27 cellular contexts compared by ENCODE assay signal in the genomic region with DNA sequence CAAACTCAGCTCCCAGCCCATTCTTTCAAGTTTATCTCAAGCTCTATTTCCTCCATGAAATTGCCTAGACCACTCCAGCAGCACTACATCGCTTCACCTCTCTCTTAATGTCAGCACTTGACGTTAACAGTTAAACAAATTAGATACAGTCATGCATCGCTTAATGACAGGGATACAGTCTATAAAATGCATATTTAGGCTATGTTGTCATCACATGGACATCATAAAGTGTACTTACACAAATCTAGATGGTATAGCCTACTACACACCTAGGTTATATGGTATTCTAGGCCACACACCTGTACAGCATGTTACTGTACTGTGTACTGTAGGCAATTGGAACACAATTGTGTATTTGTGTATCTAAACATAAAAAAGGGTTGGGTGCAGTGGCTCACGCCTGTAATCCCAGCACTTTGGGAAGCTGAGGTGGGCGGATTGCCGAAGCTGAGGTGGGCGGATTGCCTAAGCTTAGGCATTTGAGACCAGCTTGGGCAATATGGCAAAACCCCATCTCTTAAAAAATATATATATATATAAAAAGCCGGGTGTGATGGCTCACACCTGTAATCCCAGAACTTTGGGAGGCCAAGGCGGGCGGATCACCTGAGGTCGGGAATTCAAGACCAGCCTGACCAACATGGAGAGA.
"Had no signal": no experiment of that assay in that cellular context is flagged by ENCODE, and none has a peak within 500 bp of the region (broad histone marks: within the 10 kb centered on the region; RNA-seq: fewer than 3 reads in every experiment).

No MANE protein-coding gene starts in this region.

- H3K4me1 ChIP-seq: SJCRH30 had no signal

- H3K36me3 ChIP-seq: SJCRH30 had no signal

- ATAC-seq: activated naive CD4-positive, alpha-beta T cell treated with anti-CD3 and anti-CD28 coated beads, Interleukin-2, amount 50 U/mL, for 72 hours; activated naive CD8-positive, alpha-beta T cell treated with anti-CD3 and anti-CD28 coated beads, Interleukin-2, amount 50 U/mL, for 24 hours; activated T-cell treated with anti-CD3 and anti-CD28 coated beads, Interleukin-2, amount 50 U/mL, for 4 hours; Panc1; Right ventricle myocardium inferior had no signal

- H3K9me3 ChIP-seq: SJCRH30, SK-N-SH had no signal

- H3K27ac ChIP-seq: SJCRH30, VCaP had no signal

- H3K4me2 ChIP-seq: SK-N-SH had no signal

- H3K27me3 ChIP-seq: SJCRH30 had no signal

- H3K9ac ChIP-seq: SK-N-SH had no signal

- DNase-seq: activated CD4-positive, alpha-beta memory T cell treated with anti-CD3 and anti-CD28 coated beads for 36 hours; activated CD4-positive, alpha-beta T cell treated with anti-CD3 and anti-CD28 coated beads, Interleukin-2, amount 10 ng/mL, durations not matched to agents 7 days and 5 days; activated CD4-positive, CD25-positive, alpha-beta regulatory T cell; activated CD8-positive, alpha-beta memory T cell treated with anti-CD3 and anti-CD28 coated beads for 24 hours; activated effector memory CD4-positive, alpha-beta T cell treated with anti-CD3 and anti-CD28 coated beads, Interleukin-2, amount 50 U/mL, for 16 hours; activated naive CD4-positive, alpha-beta T cell treated with Interleukin-2 at 50 U/mL for 16 hours; activated naive CD8-positive, alpha-beta T cell treated with anti-CD3 and anti-CD28 coated beads, Interleukin-2, amount 50 U/mL, for 24 hours; activated T-cell treated with anti-CD3 and anti-CD28 coated beads, Interleukin-2, amount 50 U/mL, for 4 hours; amniotic stem cell; Karpas-422; MM.1S; NCI-H1105; NCI-H146; NCI-H1930; NCI-H345; NCI-H524; NCI-H774; NK-92 treated with Interleukin-12 subunit alpha and Interleukin-12 subunit beta, amount 100 ng/mL, for 24 hours; OCI-M1; RPMI8226; SJCRH30; SK-N-SH; T-helper 1 cell had no signal

- H3K4me3 ChIP-seq: SJCRH30 had no signal
